Comparison of ENCODE assay signal across 1 cellular context in genomic region chr11:2265854-2266585, GRCh38.
TF ChIP-seq lines count a peak whose summit lies in the region.

No MANE protein-coding gene starts in this region.

TF ChIP-seq in WTC11, 78 proteins besides CTCF, POLR2A, EP300 and RAD21 (continued from another document):
- TF ChIP-seq ZNF281 (CRISPR knock-in tag; IDR thresholded peaks at IDR 0.05): no peak
- TF ChIP-seq, protein P1, sequence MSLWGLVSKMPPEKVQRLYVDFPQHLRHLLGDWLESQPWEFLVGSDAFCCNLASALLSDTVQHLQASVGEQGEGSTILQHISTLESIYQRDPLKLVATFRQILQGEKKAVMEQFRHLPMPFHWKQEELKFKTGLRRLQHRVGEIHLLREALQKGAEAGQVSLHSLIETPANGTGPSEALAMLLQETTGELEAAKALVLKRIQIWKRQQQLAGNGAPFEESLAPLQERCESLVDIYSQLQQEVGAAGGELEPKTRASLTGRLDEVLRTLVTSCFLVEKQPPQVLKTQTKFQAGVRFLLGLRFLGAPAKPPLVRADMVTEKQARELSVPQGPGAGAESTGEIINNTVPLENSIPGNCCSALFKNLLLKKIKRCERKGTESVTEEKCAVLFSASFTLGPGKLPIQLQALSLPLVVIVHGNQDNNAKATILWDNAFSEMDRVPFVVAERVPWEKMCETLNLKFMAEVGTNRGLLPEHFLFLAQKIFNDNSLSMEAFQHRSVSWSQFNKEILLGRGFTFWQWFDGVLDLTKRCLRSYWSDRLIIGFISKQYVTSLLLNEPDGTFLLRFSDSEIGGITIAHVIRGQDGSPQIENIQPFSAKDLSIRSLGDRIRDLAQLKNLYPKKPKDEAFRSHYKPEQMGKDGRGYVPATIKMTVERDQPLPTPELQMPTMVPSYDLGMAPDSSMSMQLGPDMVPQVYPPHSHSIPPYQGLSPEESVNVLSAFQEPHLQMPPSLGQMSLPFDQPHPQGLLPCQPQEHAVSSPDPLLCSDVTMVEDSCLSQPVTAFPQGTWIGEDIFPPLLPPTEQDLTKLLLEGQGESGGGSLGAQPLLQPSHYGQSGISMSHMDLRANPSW (CRISPR knock-in tag; conservative IDR thresholded peaks at IDR 0.05; ENCODE audit: low read depth): no peak
- TF ChIP-seq NR2C2 (CRISPR knock-in tag; IDR thresholded peaks at IDR 0.05): no peak
